ENCODE assay signal across 15 cellular contexts in genomic region chr9:128913995-128914772, GRCh38. TPM values are rescaled to one million over a fixed set of nuclear protein-coding genes. Genes with fewer than 3 reads are reported as not detected.
DNase-seq lines count a peak whose midpoint lies in the region; ATAC-seq and TF ChIP-seq lines count a peak whose summit lies in the region.
"Had no signal": no experiment of that assay in that cellular context is flagged by ENCODE, and none has a peak within 500 bp of the region (broad histone marks: within the 10 kb centered on the region; RNA-seq: fewer than 3 reads in every experiment).

No MANE protein-coding gene starts in this region.

- H3K27me3 ChIP-seq in lower lobe of right lung (ENCODE audit: low read depth) (no peaks in the 10 kb centered on the region), upper lobe of left lung (no peaks in the 10 kb centered on the region)
- H3K27me3 ChIP-seq: BE2C had no signal

- H3K27ac ChIP-seq in lower lobe of right lung (peak overlapping the region; percentile 86), upper lobe of left lung (peak overlapping the region; percentile 83 to 90 (median 88))

- H3K4me1 ChIP-seq in lower lobe of right lung (peaks cover 78% of the 10 kb centered on the region), upper lobe of left lung (peaks cover 79 to 93% (median 89%) of the 10 kb centered on the region in 4 donors)
- H3K4me1 ChIP-seq: BE2C had no signal

- BruUV-seq in MCF 10A (replicated peaks; lab: Mats Ljungman, UMichigan), result no TSS peak

- H3K36me3 ChIP-seq in lower lobe of right lung, result peaks cover 51% of the 10 kb centered on the region
- H3K36me3 ChIP-seq in upper lobe of left lung, result peaks cover 0 to 63% (median 24%) of the 10 kb centered on the region in 4 donors

- WGBS in upper lobe of left lung, 2 donors, result 57 to 59% methylated on average over 16 to 23 of the region's 23 CpGs

- peaks cover 15% of the 10 kb centered on the region for H3K36me3 Mint-ChIP-seq in activated naive CD8-positive, alpha-beta T cell treated with anti-CD3 and anti-CD28 coated beads, Interleukin-2, amount 50 U/mL, for 24 hours (ENCODE audit: low read depth)
- peaks cover 14% of the 10 kb centered on the region for H3K36me3 Mint-ChIP-seq in activated naive CD8-positive, alpha-beta T cell treated with anti-CD3 and anti-CD28 coated beads for 36 hours
- peaks cover 45% of the 10 kb centered on the region for H3K36me3 Mint-ChIP-seq in MCF 10A (ENCODE audit: insufficient read depth, unreplicated experiment)

- ATAC-seq in activated naive CD8-positive, alpha-beta T cell treated with anti-CD3 and anti-CD28 coated beads, Interleukin-2, amount 50 U/mL, for 24 hours, result peak; percentile 62
- ATAC-seq in lower lobe of right lung, result peak in 1 of 2 donors; percentile 4
- no peak for ATAC-seq in upper lobe of left lung (ENCODE audit: low FRiP score in 2 of 2)
- no peak for ATAC-seq in GM21723 (IDR thresholded peaks at IDR 0.05; ENCODE audit: unreplicated experiment)
- ATAC-seq: GM12878 had no signal

- intact Hi-C loops in MCF 10A (cut with micrococcal nuclease) (no loop called here), lower lobe of right lung (cut with DNase I) (no loop called here)

- H3K9me3 Mint-ChIP-seq in activated naive CD8-positive, alpha-beta T cell treated with anti-CD3 and anti-CD28 coated beads, Interleukin-2, amount 50 U/mL, for 24 hours, result no peaks in the 10 kb centered on the region
- H3K9me3 Mint-ChIP-seq in activated naive CD8-positive, alpha-beta T cell treated with anti-CD3 and anti-CD28 coated beads for 36 hours, result no peaks in the 10 kb centered on the region
- no peaks in the 10 kb centered on the region for H3K9me3 Mint-ChIP-seq in MCF 10A (ENCODE audit: unreplicated experiment)

- POLR2A ChIA-PET in MCF 10A (lab: Yijun Ruan, JAX), result interaction anchor here (0.6 kb wide), 1 partner anchor 32 kb away, joined by 3 read pairs; the partner anchor contains the start of genes KYAT1 and LRRC8A

- no peaks in the 10 kb centered on the region for H3K27me3 Mint-ChIP-seq in activated naive CD8-positive, alpha-beta T cell treated with anti-CD3 and anti-CD28 coated beads, Interleukin-2, amount 50 U/mL, for 24 hours
- no peaks in the 10 kb centered on the region for H3K27me3 Mint-ChIP-seq in activated naive CD8-positive, alpha-beta T cell treated with anti-CD3 and anti-CD28 coated beads for 36 hours
- no peaks in the 10 kb centered on the region for H3K27me3 Mint-ChIP-seq in MCF 10A (ENCODE audit: insufficient read depth, unreplicated experiment)

- CTCF ChIA-PET in MCF 10A (lab: Yijun Ruan, JAX), result interaction anchor here (1.1 to 1.4 kb wide), 2 partner anchors 14 to 62 kb away, joined by 3 to 4 read pairs; no protein-coding TSS in a partner anchor

- no peak for TF ChIP-seq EP300 in upper lobe of left lung (IDR thresholded peaks at IDR 0.05)

- no peak for TF ChIP-seq CTCF in MCF 10A (IDR thresholded peaks at IDR 0.05; ENCODE audit: unreplicated experiment)
- TF ChIP-seq CTCF in lower lobe of right lung (IDR thresholded peaks at IDR 0.05), result no peak
- TF ChIP-seq CTCF in upper lobe of left lung (IDR thresholded peaks at IDR 0.05), result no peak

- TF ChIP-seq POLR2A in upper lobe of left lung (IDR thresholded peaks at IDR 0.05), result no peak

- no peak overlapping the region for H3K27ac Mint-ChIP-seq in activated naive CD8-positive, alpha-beta T cell treated with anti-CD3 and anti-CD28 coated beads, Interleukin-2, amount 50 U/mL, for 24 hours
- H3K27ac Mint-ChIP-seq in activated naive CD8-positive, alpha-beta T cell treated with anti-CD3 and anti-CD28 coated beads for 36 hours, result no peak overlapping the region
- peak overlapping the region; percentile 85 for H3K27ac Mint-ChIP-seq in MCF 10A (ENCODE audit: low read depth, unreplicated experiment)

- no peak overlapping the region for H3K4me3 Mint-ChIP-seq in activated naive CD8-positive, alpha-beta T cell treated with anti-CD3 and anti-CD28 coated beads, Interleukin-2, amount 50 U/mL, for 24 hours
- no peak overlapping the region for H3K4me3 Mint-ChIP-seq in activated naive CD8-positive, alpha-beta T cell treated with anti-CD3 and anti-CD28 coated beads for 36 hours
- H3K4me3 Mint-ChIP-seq in MCF 10A (ENCODE audit: unreplicated experiment), result no peak overlapping the region

- peaks cover 45% of the 10 kb centered on the region for H3K4me1 Mint-ChIP-seq in activated naive CD8-positive, alpha-beta T cell treated with anti-CD3 and anti-CD28 coated beads, Interleukin-2, amount 50 U/mL, for 24 hours
- peaks cover 50% of the 10 kb centered on the region for H3K4me1 Mint-ChIP-seq in activated naive CD8-positive, alpha-beta T cell treated with anti-CD3 and anti-CD28 coated beads for 36 hours
- H3K4me1 Mint-ChIP-seq in MCF 10A (ENCODE audit: insufficient read depth, unreplicated experiment), result peaks cover 39% of the 10 kb centered on the region

- H3K4me3 ChIP-seq in lower lobe of right lung (peak overlapping the region; percentile 30), upper lobe of left lung (peak overlapping the region in 1 of 4 donors; percentile 21)
- H3K4me3 ChIP-seq: GM12878 had no signal

- peak; percentile 28 for DNase-seq in activated naive CD8-positive, alpha-beta T cell treated with anti-CD3 and anti-CD28 coated beads, Interleukin-2, amount 50 U/mL, for 24 hours
- no peak for DNase-seq in activated naive CD8-positive, alpha-beta T cell treated with anti-CD3 and anti-CD28 coated beads for 36 hours
- DNase-seq in MCF 10A (ENCODE audit: unreplicated experiment) (no peak), lower lobe of right lung (peak; percentile 58), upper lobe of left lung (peak; percentile 19 to 81), UCSD-AML1 (lab: John Stamatoyannopoulos, UW; ENCODE audit: unreplicated experiment) (no peak), islet precursor cell (no peak)
- DNase-seq: activated CD8-positive, alpha-beta memory T cell treated with anti-CD3 and anti-CD28 coated beads for 24 hours; BE2C; MM.1S; small intestine; SW 1271 had no signal

- no peaks in the 10 kb centered on the region for H3K9me3 ChIP-seq in lower lobe of right lung
- H3K9me3 ChIP-seq in upper lobe of left lung, result no peaks in the 10 kb centered on the region
- H3K9me3 ChIP-seq: BE2C had no signal

RNA-seq across cellular contexts. Expression of gene PHYHD1, which starts 6.6 kb away (rescaled TPM):
- under 1 TPM; 0.49 to 0.52 TPM for total RNA-seq in activated naive CD8-positive, alpha-beta T cell treated with anti-CD3 and anti-CD28 coated beads for 36 hours
- total RNA-seq in MCF 10A (2022) (0.70 and 2.0 TPM in 2 replicates), lower lobe of right lung (39.8 TPM), upper lobe of left lung (100 to 1,000 TPM in 1 of 6 donors, 10 to 100 TPM in 5; 27.6 to 286 (median 57.7) TPM)
- total RNA-seq: Daoy had no signal

RNA-seq across cellular contexts. Expression of gene LRRC8A, which starts 32.3 kb away (rescaled TPM):
- 10 to 100 TPM; 19.9 to 20.3 TPM for total RNA-seq in activated naive CD8-positive, alpha-beta T cell treated with anti-CD3 and anti-CD28 coated beads for 36 hours
- total RNA-seq in MCF 10A (2022), result 30.9 and 31.6 TPM in 2 replicates
- total RNA-seq in lower lobe of right lung, result 45.5 TPM
- 100 to 1,000 TPM in 2 of 6 donors, 10 to 100 TPM in 4; 49.0 to 132 (median 67.0) TPM for total RNA-seq in upper lobe of left lung

RNA-seq across cellular contexts. Expression of gene KYAT1, which starts 32.4 kb away (rescaled TPM):
- total RNA-seq in activated naive CD8-positive, alpha-beta T cell treated with anti-CD3 and anti-CD28 coated beads for 36 hours, result 1 to 10 TPM; 7.4 to 9.4 TPM
- total RNA-seq in MCF 10A (2022) (3.8 and 5.7 TPM in 2 replicates), lower lobe of right lung (7.1 TPM), upper lobe of left lung (10 to 100 TPM in 1 of 6 donors, 1 to 10 TPM in 5; 3.9 to 10.5 (median 5.4) TPM)

RNA-seq across cellular contexts. Expression of gene DOLK, which starts 33.2 kb away (rescaled TPM):
- 10 to 100 TPM; 10.1 to 11.3 TPM for total RNA-seq in activated naive CD8-positive, alpha-beta T cell treated with anti-CD3 and anti-CD28 coated beads for 36 hours
- total RNA-seq in MCF 10A (2022), result 12.0 and 16.9 TPM in 2 replicates
- total RNA-seq in lower lobe of right lung, result 14.4 TPM
- 10 to 100 TPM in 5 of 6 donors, 1 to 10 TPM in 1; 5.7 to 24.5 (median 12.3) TPM for total RNA-seq in upper lobe of left lung

RNA-seq across cellular contexts. Expression of gene NUP188, which starts 33.3 kb away (rescaled TPM):
- 100 to 1,000 TPM; 128 to 130 TPM for total RNA-seq in activated naive CD8-positive, alpha-beta T cell treated with anti-CD3 and anti-CD28 coated beads for 36 hours
- total RNA-seq in MCF 10A (2022) (47.3 and 54.9 TPM in 2 replicates), lower lobe of right lung (42.4 TPM), upper lobe of left lung (100 to 1,000 TPM in 1 of 6 donors, 10 to 100 TPM in 5; 30.4 to 225 (median 50.1) TPM)

Comparison
In these comparisons a context has a peak if more than half of its experiments do, and no peak if none do; other contexts are left out.
1. DNase-seq: peak in activated naive CD8-positive, alpha-beta T cell treated with anti-CD3 and anti-CD28 coated beads, Interleukin-2, amount 50 U/mL, for 24 hours (single experiment), lower lobe of right lung (single experiment) and upper lobe of left lung (2 of 2); none in activated naive CD8-positive, alpha-beta T cell treated with anti-CD3 and anti-CD28 coated beads for 36 hours (single experiment), MCF 10A (single experiment), UCSD-AML1 (single experiment) and islet precursor cell (single experiment).